In the genomic region with DNA sequence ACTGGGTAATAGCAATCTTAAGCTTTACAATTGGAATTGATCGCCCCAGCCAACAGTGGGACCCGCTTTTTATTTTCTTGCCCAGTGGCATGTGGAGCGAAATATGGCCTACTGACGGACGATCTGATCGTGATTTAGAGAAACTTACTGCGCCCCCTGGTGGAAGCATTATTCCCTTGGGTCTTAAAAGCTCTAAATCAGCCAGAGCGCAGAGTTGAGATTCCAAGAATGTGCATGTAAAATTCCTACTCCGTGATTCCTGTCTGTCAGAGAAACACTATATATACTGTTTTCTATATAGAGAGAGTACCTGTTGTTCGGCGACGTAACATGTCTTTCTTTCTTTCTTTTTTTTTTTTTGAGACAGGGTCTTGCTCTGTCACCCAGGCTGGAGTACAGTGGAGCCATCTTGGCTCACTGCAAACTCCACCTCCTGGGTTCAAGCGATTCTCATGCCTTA, we compare ENCODE assay signal across 8 cellular contexts. TPM values are rescaled to one million over a fixed set of nuclear protein-coding genes. Genes with fewer than 3 reads are reported as not detected.
DNase-seq lines count a peak whose midpoint lies in the region; ATAC-seq lines count a peak whose summit lies in the region.

No MANE protein-coding gene starts in this region.

- peaks cover 13% of the 10 kb centered on the region for H3K79me2 ChIP-seq in GM23248 (ENCODE audit: insufficient read depth)

- in situ Hi-C loops in ACHN (cut with HindIII; ENCODE audit: low pct_ligation_motif_present, low pct_unique_long_range_greater_than_20kb, low sequenced_read_pairs) (no loop called here), GM23248 (cut with MboI) (loop anchor here (10.0 kb wide), 1 partner anchor 55 kb away; no protein-coding TSS in a partner anchor)

- WGBS in GM23248 (ENCODE audit: low coverage in 1 of 2, low lambda C conversion rate in 2 of 2, missing lambda C conversion rate in 2 of 2), 2 experiments: 2 to 3% methylated on average over 13 of the region's 13 CpGs

- peak overlapping the region; percentile 41; the same call in 1 of the 2 replicates for H3K27ac ChIP-seq in GM23248

- H3K27me3 ChIP-seq in GM23248 (replicated peaks; ENCODE audit: insufficient read depth): no peaks in the 10 kb centered on the region

- H3K4me3 ChIP-seq in GM23248: no peak overlapping the region

- H3K9me3 ChIP-seq in GM23248 (ENCODE audit: low read depth): no peaks in the 10 kb centered on the region

- 0 out of 2 replicates have a peak, but pooled peaks cover 1% of the 10 kb centered on the region for H4K20me1 ChIP-seq in GM23248 (ENCODE audit: insufficient read depth)

- H2AFZ ChIP-seq in GM23248: peak overlapping the region; percentile 68

- H3K9ac ChIP-seq in GM23248: peak overlapping the region; percentile 39

- H3K4me2 ChIP-seq in GM23248 (ENCODE audit: unreplicated experiment): peak overlapping the region; percentile 32

- H3F3A ChIP-seq in GM23248 (ENCODE audit: insufficient read depth): peaks cover 46% of the 10 kb centered on the region

- ATAC-seq in left lobe of liver (peak; percentile 67), HG03196 (IDR thresholded peaks at IDR 0.05; ENCODE audit: unreplicated experiment) (no peak)

- peaks cover 4% of the 10 kb centered on the region; the same call in 1 of the 2 replicates for H3K4me1 ChIP-seq in GM23248 (ENCODE audit: insufficient read depth)

- no peaks in the 10 kb centered on the region for H3K9me2 ChIP-seq in GM23248 (ENCODE audit: insufficient read depth)

- DNase-seq in ACHN (peak; percentile 84), GM23248 (peak; percentile 94), NCI-H446 (lab: John Stamatoyannopoulos, UW) (peak; percentile 89 to 93), cerebellum (ENCODE audit: low spot score) (peak; percentile 76), left lobe of liver (ENCODE audit: low spot score) (peak; percentile 80)
- DNase-seq in activated CD4-positive, alpha-beta T cell treated with anti-CD3 and anti-CD28 coated beads for 1 hour: peak; percentile 64
- DNase-seq in stimulated activated CD4-positive, alpha-beta T cell treated with anti-CD3 and anti-CD28 coated beads, Interleukin-4, amount 100 ng/mL, for 1 hour: peak; percentile 77

- no peaks in the 10 kb centered on the region for H3K36me3 ChIP-seq in GM23248 (ENCODE audit: low read depth)

RNA-seq across cellular contexts. Expression of gene DPF2, which starts 3.7 kb away (rescaled TPM):
- 27.7 and 30.0 TPM in 2 replicates for total RNA-seq in GM23248 (2014; rRNA removed; shearing (Covaris generic))
- polyA plus RNA-seq in GM23248 (2016; fragmentation: Nextera tagmentation; extraction: Ambion mirVana): 51.2 and 54.1 TPM in 2 replicates
- total RNA-seq in cerebellum: 34.0 TPM
- total RNA-seq in left lobe of liver: 18.7 TPM

RNA-seq across cellular contexts. Expression of gene CDC42EP2, which starts 15.3 kb away (rescaled TPM):
- total RNA-seq in GM23248 (2014; rRNA removed; shearing (Covaris generic)): 32.1 and 32.6 TPM in 2 replicates
- polyA plus RNA-seq in GM23248 (2016; fragmentation: Nextera tagmentation; extraction: Ambion mirVana): 37.9 and 40.3 TPM in 2 replicates
- 10.1 TPM for total RNA-seq in cerebellum
- 3.5 TPM for total RNA-seq in left lobe of liver

RNA-seq across cellular contexts. Expression of gene TIGD3, which starts 24.6 kb away (rescaled TPM):
- not detected in 2 replicates for total RNA-seq in GM23248 (2014; rRNA removed; shearing (Covaris generic))
- not detected in 2 replicates for polyA plus RNA-seq in GM23248 (2016; fragmentation: Nextera tagmentation; extraction: Ambion mirVana)
- total RNA-seq in cerebellum: 2.5 TPM
- 0.43 TPM for total RNA-seq in left lobe of liver

RNA-seq across cellular contexts. Expression of gene SLC25A45, which starts 52.5 kb away (rescaled TPM):
- 3.6 and 6.4 TPM in 2 replicates for total RNA-seq in GM23248 (2014; rRNA removed; shearing (Covaris generic))
- 3.7 and 3.9 TPM in 2 replicates for polyA plus RNA-seq in GM23248 (2016; fragmentation: Nextera tagmentation; extraction: Ambion mirVana)
- total RNA-seq in cerebellum: 0.73 TPM
- 14.5 TPM for total RNA-seq in left lobe of liver

RNA-seq across cellular contexts. Expression of gene FRMD8, which starts 56.5 kb away (rescaled TPM):
- 80.2 and 106 TPM in 2 replicates for total RNA-seq in GM23248 (2014; rRNA removed; shearing (Covaris generic))
- polyA plus RNA-seq in GM23248 (2016; fragmentation: Nextera tagmentation; extraction: Ambion mirVana): 25.4 and 30.0 TPM in 2 replicates
- total RNA-seq in cerebellum (9.2 TPM), left lobe of liver (9.3 TPM)
